Comparison of ENCODE assay signal across 14 cellular contexts in the genomic region with DNA sequence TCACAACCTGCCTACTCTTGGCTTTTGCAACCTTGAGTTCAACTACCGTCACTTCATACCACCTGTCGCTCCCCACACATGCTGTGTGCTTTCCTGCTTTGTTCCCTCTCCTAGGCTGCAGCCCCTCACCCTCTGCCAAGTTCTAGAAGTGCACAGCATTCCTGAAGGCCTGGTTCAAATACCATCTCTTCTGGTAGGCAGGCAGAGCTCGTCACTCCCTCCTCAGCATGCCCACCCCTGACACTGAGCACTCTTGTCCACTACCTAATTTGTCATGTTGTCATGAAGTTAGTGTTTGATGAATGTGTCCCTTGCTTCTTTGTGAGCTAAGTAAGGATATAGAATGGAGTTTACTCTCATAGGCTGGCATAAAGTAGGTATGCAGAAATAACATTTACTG.
"Had no signal": no experiment of that assay in that cellular context is flagged by ENCODE, and none has a peak within 500 bp of the region (broad histone marks: within the 10 kb centered on the region; RNA-seq: fewer than 3 reads in every experiment).

No MANE protein-coding gene starts in this region.

- H3K4me3 ChIP-seq: esophagus squamous epithelium, hepatocyte, right atrium auricular region, smooth muscle cell, testis, tibial nerve had no signal

- H3K4me1 ChIP-seq: right atrium auricular region, testis had no signal

- H3K4me2 ChIP-seq: hepatocyte, smooth muscle cell had no signal

- H3K36me3 ChIP-seq: esophagus squamous epithelium, right atrium auricular region, tibial nerve had no signal

- H3K27ac ChIP-seq: esophagus squamous epithelium, hepatocyte, right atrium auricular region, testis, tibial nerve had no signal

- H3K9me3 ChIP-seq: esophagus squamous epithelium, right atrium auricular region, testis, tibial nerve had no signal

- DNase-seq: effector memory CD8-positive, alpha-beta T cell; esophagus squamous epithelium; foreskin fibroblast; kidney; left colon; mesendoderm; naive thymus-derived CD8-positive, alpha-beta T cell; stimulated activated CD4-positive, alpha-beta T cell treated with anti-CD3 and anti-CD28 coated beads, Interleukin-2, amount 100 ng/mL, for 48 hours; stimulated activated naive CD8-positive, alpha-beta T cell treated with anti-CD3 and anti-CD28 coated beads, Interleukin-15, Interleukin-2, amounts not matched to agents 100 U/mL and 50 U/mL, for 24 hours; testis had no signal

- H2AFZ ChIP-seq: hepatocyte had no signal

- ATAC-seq: effector memory CD8-positive, alpha-beta T cell; left colon; naive thymus-derived CD8-positive, alpha-beta T cell; stimulated activated naive CD8-positive, alpha-beta T cell treated with anti-CD3 and anti-CD28 coated beads, Interleukin-15, Interleukin-2, amounts not matched to agents 100 U/mL and 50 U/mL, for 24 hours had no signal

- H3K27me3 ChIP-seq: esophagus squamous epithelium, hepatocyte, right atrium auricular region, testis, tibial nerve had no signal
